ENCODE assay signal across 1 cellular context in genomic region chr1:212414328-212415106, GRCh38.
TF ChIP-seq lines count a peak whose summit lies in the region.

Gene PACC1 (minus strand): TSS chr1:212414886. CDS start chr1:212414757, 129 bp downstream.

TF ChIP-seq in HCT116, 20 proteins besides CTCF, POLR2A, EP300 and RAD21 (continued from another document):
- no peak for TF ChIP-seq ZBTB33 (IDR thresholded peaks at IDR 0.05; ENCODE audit: extremely low read depth, insufficient replicate concordance, low read length)
